27 cellular contexts compared by ENCODE assay signal in the genomic region with DNA sequence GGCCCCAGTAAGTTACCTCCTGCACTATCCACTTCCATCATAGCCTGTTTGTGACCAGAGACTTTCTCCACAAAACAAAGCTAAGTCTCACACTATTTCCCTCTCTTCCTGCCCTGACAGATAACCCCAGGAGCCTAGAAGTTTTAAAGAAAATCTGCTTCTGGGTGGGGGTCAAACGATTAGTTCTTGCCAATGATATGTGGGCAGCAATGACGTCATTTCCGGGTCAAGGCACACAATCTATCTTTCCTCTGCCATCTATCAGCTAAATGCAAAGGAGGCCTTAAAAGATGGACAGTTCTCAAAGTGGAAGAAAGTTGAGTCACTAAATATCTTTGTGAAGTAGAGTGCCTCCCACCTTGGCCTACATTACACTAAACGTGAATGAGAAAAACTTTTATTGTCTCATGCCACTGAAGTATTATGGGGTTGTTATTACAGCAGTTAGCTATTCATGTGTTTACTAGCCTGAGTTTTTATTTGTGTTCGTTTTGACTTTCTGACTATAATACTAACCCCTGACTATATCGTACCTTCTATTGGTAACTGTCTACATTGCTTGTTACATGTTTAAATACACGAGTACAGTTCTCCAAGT.
"Had no signal": no experiment of that assay in that cellular context is flagged by ENCODE, and none has a peak within 500 bp of the region (broad histone marks: within the 10 kb centered on the region; RNA-seq: fewer than 3 reads in every experiment).

No MANE protein-coding gene starts in this region.

- H3K79me2 ChIP-seq: parathyroid adenoma had no signal

- H3K4me3 Mint-ChIP-seq: memory B cell; naive B cell; natural killer cell; nephron progenitor cell; neural progenitor cell; stimulated activated naive B cell treated with anti-CD40 and anti-IgM and Interleukin-4, amounts not matched to agents 10 μg/mL and 1 μg/mL and 100 μg/mL, for 72 hours had no signal

- H3K27ac ChIP-seq: left ventricle myocardium inferior, neural progenitor cell, neutrophil, parathyroid adenoma, right atrium auricular region, skin epidermis, stomach, testis, thyroid gland, transverse colon, upper lobe of right lung had no signal

- H3K9me3 Mint-ChIP-seq: memory B cell had no signal

- H3K9ac ChIP-seq: neural progenitor cell, parathyroid adenoma had no signal

- H3K4me3 ChIP-seq: left ventricle myocardium inferior, lung, neural progenitor cell, right atrium auricular region, skin epidermis, stomach, testis, thyroid gland, transverse colon, upper lobe of right lung had no signal

- H2AFZ ChIP-seq: neural progenitor cell, parathyroid adenoma had no signal

- H3K27ac Mint-ChIP-seq: natural killer cell; nephron progenitor cell; neural progenitor cell; stimulated activated naive B cell treated with anti-CD40 and anti-IgM and Interleukin-4, amounts not matched to agents 10 μg/mL and 1 μg/mL and 100 μg/mL, for 72 hours had no signal

- ATAC-seq: natural killer cell; sciatic nerve; stimulated activated naive B cell treated with anti-CD40 and anti-IgM and Interleukin-4, amounts not matched to agents 10 μg/mL and 1 μg/mL and 100 μg/mL, for 72 hours; stimulated activated naive CD8-positive, alpha-beta T cell treated with anti-CD3 and anti-CD28 coated beads, Interleukin-15, Interleukin-2, amounts not matched to agents 100 U/mL and 50 U/mL, for 24 hours; upper lobe of right lung had no signal

- H3K4me2 ChIP-seq: neural progenitor cell had no signal

- DNase-seq: hypothalamus; islet precursor cell; left ventricle myocardium inferior; naive B cell; natural killer cell; nephron progenitor cell; occipital lobe; stimulated activated CD4-positive, alpha-beta T cell treated with anti-CD3 and anti-CD28 coated beads, Interleukin-12 subunit alpha, Interleukin-12 subunit beta, amount 100 ng/mL, for 4 hours; stimulated activated CD4-positive, alpha-beta T cell treated with anti-CD3 and anti-CD28 coated beads, Interleukin-15, amount 100 ng/mL, for 24 hours; stimulated activated CD4-positive, alpha-beta T cell treated with anti-CD3 and anti-CD28 coated beads, Interleukin-2, amount 100 ng/mL, for 24 hours; stimulated activated CD4-positive, alpha-beta T cell treated with anti-CD3 and anti-CD28 coated beads, Interleukin-4, amount 100 ng/mL, for 1 hour; stimulated activated naive B cell treated with anti-CD40 and anti-IgM and Interleukin-4, amounts not matched to agents 10 μg/mL and 1 μg/mL and 100 μg/mL, for 72 hours; stimulated activated naive CD8-positive, alpha-beta T cell treated with anti-CD3 and anti-CD28 coated beads, Interleukin-15, Interleukin-2, amounts not matched to agents 100 U/mL and 50 U/mL, for 24 hours; stomach; testis; thyroid gland; transverse colon; upper lobe of right lung had no signal

- H3K4me1 Mint-ChIP-seq: natural killer cell had no signal

- FAIRE-seq: urothelium cell line had no signal

- H3K36me3 ChIP-seq: left ventricle myocardium inferior, neural progenitor cell, neutrophil, right atrium auricular region, stomach, thyroid gland, transverse colon, upper lobe of right lung had no signal

- H3K9me3 ChIP-seq: neutrophil, testis, thyroid gland, transverse colon, upper lobe of right lung had no signal

- H3K27me3 ChIP-seq: neural progenitor cell, neutrophil, right atrium auricular region, stomach, testis, thyroid gland, transverse colon, upper lobe of right lung had no signal

- H3K4me1 ChIP-seq: right atrium auricular region, testis, thyroid gland, upper lobe of right lung had no signal

- H3K27me3 Mint-ChIP-seq: memory B cell; naive B cell; stimulated activated naive B cell treated with anti-CD40 and anti-IgM and Interleukin-4, amounts not matched to agents 10 μg/mL and 1 μg/mL and 100 μg/mL, for 72 hours had no signal
